Comparison of ENCODE assay signal across 2 cellular contexts in genomic region chr5:56144211-56144610, GRCh38.
TF ChIP-seq lines count a peak whose summit lies in the region.

No MANE protein-coding gene starts in this region.

TF ChIP-seq in GM23338, 12 proteins besides CTCF, POLR2A, EP300 and RAD21 (continued from another document):
- TF ChIP-seq JUNB (IDR thresholded peaks at IDR 0.05; ENCODE audit: unreplicated experiment) (no peak), NANOG (IDR thresholded peaks at IDR 0.05; ENCODE audit: borderline replicate concordance) (no peak), STAT1 (IDR thresholded peaks at IDR 0.05; ENCODE audit: unreplicated experiment) (no peak), CREB1 (CRISPR knock-in tag; IDR thresholded peaks at IDR 0.05; ENCODE audit: low read depth) (no peak), ETS1 (IDR thresholded peaks at IDR 0.05) (no peak), EZH2phosphoT487 (IDR thresholded peaks at IDR 0.05; ENCODE audit: unreplicated experiment) (no peak), ZNF331 (CRISPR knock-in tag; IDR thresholded peaks at IDR 0.05; ENCODE audit: low read depth) (no peak), EZH2 (IDR thresholded peaks at IDR 0.05; ENCODE audit: low read depth, unreplicated experiment) (no peak), ZNF462 (CRISPR knock-in tag; IDR thresholded peaks at IDR 0.05) (no peak), REST (IDR thresholded peaks at IDR 0.05; ENCODE audit: unreplicated experiment) (no peak)

TF ChIP-seq in K562, 482 proteins besides CTCF, POLR2A, EP300 and RAD21:
- TF ChIP-seq HOMEZ (CRISPR knock-in tag; IDR thresholded peaks at IDR 0.05) = no peak
- TF ChIP-seq NR4A1 (CRISPR knock-in tag; IDR thresholded peaks at IDR 0.05) = no peak
- no peak for TF ChIP-seq NR4A1 (tag; IDR thresholded peaks at IDR 0.05)
- TF ChIP-seq POU5F1 (IDR thresholded peaks at IDR 0.05; ENCODE audit: borderline replicate concordance, low read depth, low read length, partially characterized antibody) = no peak
- no peak for TF ChIP-seq DPF2 (IDR thresholded peaks at IDR 0.05)
- TF ChIP-seq LEF1 (IDR thresholded peaks at IDR 0.05) = no peak
- no peak for TF ChIP-seq SMC3 (conservative IDR thresholded peaks at IDR 0.05; ENCODE audit: insufficient read depth, low read depth, low read length)
- TF ChIP-seq SIRT6 (IDR thresholded peaks at IDR 0.05; ENCODE audit: low read depth, low read length) = no peak
- TF ChIP-seq EZH2 (IDR thresholded peaks at IDR 0.05; ENCODE audit: borderline replicate concordance, low read depth, low read length) = no peak
- TF ChIP-seq FOXJ3 (CRISPR knock-in tag; IDR thresholded peaks at IDR 0.05) = no peak
